Comparison of ENCODE assay signal across 1 cellular context in the genomic region with DNA sequence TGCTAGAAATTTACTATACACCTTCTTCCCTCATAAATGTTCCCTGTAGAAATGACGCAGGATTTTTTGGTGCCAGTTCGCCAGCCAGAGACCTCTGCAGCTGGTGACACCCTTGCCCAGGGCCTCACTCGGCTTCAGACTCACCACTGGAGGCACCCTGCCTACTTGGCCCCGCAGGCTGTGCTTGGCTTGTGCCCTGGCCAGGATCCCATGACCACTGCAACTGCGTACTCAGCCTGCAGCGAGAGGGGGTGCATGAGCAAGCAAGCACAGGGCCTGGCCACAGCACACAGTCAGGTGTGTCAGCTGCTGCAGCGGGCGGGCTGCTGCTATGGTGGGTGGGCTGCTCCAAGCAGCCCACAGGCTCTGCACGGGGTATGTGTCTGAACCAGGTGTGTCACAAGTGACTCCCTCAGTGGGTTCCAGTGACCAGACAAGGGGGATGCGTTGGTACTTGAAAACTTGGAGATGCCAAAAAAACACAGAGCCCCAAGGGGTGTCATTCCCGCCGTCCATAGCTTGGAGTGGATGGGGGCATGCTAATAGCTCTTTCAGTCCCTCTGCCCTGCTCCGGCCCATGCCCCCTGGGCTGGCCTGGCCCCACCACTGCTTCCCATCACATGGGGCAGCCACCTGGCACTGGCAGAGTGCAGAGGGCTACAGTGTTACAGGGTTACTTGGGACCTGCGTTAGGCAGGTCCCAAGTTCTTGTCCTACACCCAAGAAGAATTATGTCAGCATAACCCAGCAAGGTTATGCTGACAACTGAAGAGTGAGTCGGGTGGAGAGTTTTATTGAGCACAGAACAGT.
TF ChIP-seq lines count a peak whose summit lies in the region.

No MANE protein-coding gene starts in this region.

TF ChIP-seq in IMR-90, 13 proteins besides CTCF, POLR2A, EP300 and RAD21:
- no peak for TF ChIP-seq RFX5 (IDR thresholded peaks at IDR 0.05; ENCODE audit: low read depth, low read length)
- no peak for TF ChIP-seq RCOR1 (IDR thresholded peaks at IDR 0.05; ENCODE audit: insufficient replicate concordance, low read length)
- TF ChIP-seq NFE2L2 (IDR thresholded peaks at IDR 0.05; ENCODE audit: low read depth, low read length), result no peak
- TF ChIP-seq, protein P1, sequence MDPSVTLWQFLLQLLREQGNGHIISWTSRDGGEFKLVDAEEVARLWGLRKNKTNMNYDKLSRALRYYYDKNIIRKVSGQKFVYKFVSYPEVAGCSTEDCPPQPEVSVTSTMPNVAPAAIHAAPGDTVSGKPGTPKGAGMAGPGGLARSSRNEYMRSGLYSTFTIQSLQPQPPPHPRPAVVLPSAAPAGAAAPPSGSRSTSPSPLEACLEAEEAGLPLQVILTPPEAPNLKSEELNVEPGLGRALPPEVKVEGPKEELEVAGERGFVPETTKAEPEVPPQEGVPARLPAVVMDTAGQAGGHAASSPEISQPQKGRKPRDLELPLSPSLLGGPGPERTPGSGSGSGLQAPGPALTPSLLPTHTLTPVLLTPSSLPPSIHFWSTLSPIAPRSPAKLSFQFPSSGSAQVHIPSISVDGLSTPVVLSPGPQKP (IDR thresholded peaks at IDR 0.05; ENCODE audit: borderline replicate concordance, low read depth, low read length), result no peak
- no peak for TF ChIP-seq FOS (IDR thresholded peaks at IDR 0.05; ENCODE audit: low read depth, low read length)
- no peak for TF ChIP-seq SMC3 (IDR thresholded peaks at IDR 0.05; ENCODE audit: low read depth, low read length)
- TF ChIP-seq CHD1 (IDR thresholded peaks at IDR 0.05; ENCODE audit: low read depth, low read length), result no peak
TF ChIP-seq in IMR-90: peak in this region for 0.
